ENCODE assay signal across 31 cellular contexts in genomic region chr19:19121371-19121770, GRCh38. TPM values are rescaled to one million over a fixed set of nuclear protein-coding genes. Genes with fewer than 3 reads are reported as not detected.
"Had no signal": no experiment of that assay in that cellular context is flagged by ENCODE, and none has a peak within 500 bp of the region (broad histone marks: within the 10 kb centered on the region; RNA-seq: fewer than 3 reads in every experiment).

No MANE protein-coding gene starts in this region.

- H3K27me3 ChIP-seq: adrenal gland, body of pancreas, dorsolateral prefrontal cortex, esophagus muscularis mucosa, ovary, vagina had no signal

- ATAC-seq: activated CD4-positive, CD25-positive, alpha-beta regulatory T cell treated with anti-CD3 and anti-CD28 coated beads, Interleukin-2, amount 50 U/mL, for 24 hours; body of pancreas; left ventricle myocardium superior; naive thymus-derived CD4-positive, alpha-beta T cell; stimulated activated memory B cell treated with anti-CD40 and anti-IgM and Interleukin-4, amounts not matched to agents 10 μg/mL and 1 μg/mL and 100 μg/mL, for 72 hours; stimulated activated naive CD8-positive, alpha-beta T cell treated with anti-CD3 and anti-CD28 coated beads, Interleukin-15, amount 100 ng/mL, for 72 hours had no signal

- H3K4me3 ChIP-seq: adrenal gland, body of pancreas, coronary artery, dorsolateral prefrontal cortex, smooth muscle cell, vagina had no signal

- H3K4me1 ChIP-seq: adrenal gland, body of pancreas, vagina had no signal

- H3K9me3 ChIP-seq: adrenal gland, body of pancreas, ovary, vagina had no signal

- DNase-seq: activated CD4-positive, alpha-beta T cell treated with anti-CD3 and anti-CD28 coated beads for 48 hours; activated CD4-positive, alpha-beta T cell treated with anti-CD3 and anti-CD28 coated beads, Interleukin-2, amount 50 U/mL, for 48 hours; activated CD8-positive, alpha-beta memory T cell treated with anti-CD3 and anti-CD28 coated beads for 24 hours; activated effector memory CD4-positive, alpha-beta T cell treated with anti-CD3 and anti-CD28 coated beads, Interleukin-2, amount 50 U/mL, for 16 hours; activated naive CD4-positive, alpha-beta T cell treated with anti-CD3 and anti-CD28 coated beads for 36 hours; activated naive CD8-positive, alpha-beta T cell treated with anti-CD3 and anti-CD28 coated beads for 36 hours; adrenal gland; aorta; body of pancreas; cerebellar nuclear complex; dorsolateral prefrontal cortex; left cardiac atrium; left ventricle myocardium superior; mammary epithelial cell; naive thymus-derived CD4-positive, alpha-beta T cell; retina; stimulated activated CD4-positive, alpha-beta T cell treated with anti-CD3 and anti-CD28 coated beads, Interleukin-1b, Interleukin-23, amount 100 ng/mL, for 48 hours; stimulated activated CD4-positive, alpha-beta T cell treated with anti-CD3 and anti-CD28 coated beads, Interleukin-4, amount 100 ng/mL, for 4 hours; stimulated activated CD8-positive, alpha-beta memory T cell treated with anti-CD3 and anti-CD28 coated beads, Interleukin-4, amount 100 ng/mL, for 48 hours; stimulated activated naive CD8-positive, alpha-beta T cell treated with anti-CD3 and anti-CD28 coated beads, Interleukin-15, amount 100 ng/mL, for 72 hours; substantia nigra; T-helper 9 cell had no signal

- H3K36me3 ChIP-seq: adrenal gland, ovary had no signal

- H3K27ac ChIP-seq: adrenal gland, body of pancreas, coronary artery, dorsolateral prefrontal cortex, esophagus muscularis mucosa, vagina, VCaP had no signal

RNA-seq across cellular contexts. Expression of gene MEF2B, which starts 48.7 kb away (rescaled TPM):
- total RNA-seq: body of pancreas, esophagus muscularis mucosa, frontal cortex, left ventricle myocardium superior, smooth muscle cell, vagina had no signal
